Comparison of ENCODE assay signal across 8 cellular contexts in genomic region chr20:31547720-31548298, GRCh38. TPM values are rescaled to one million over a fixed set of nuclear protein-coding genes. Genes with fewer than 3 reads are reported as not detected.
A peak's percentile ranks its signal among the peaks of the same experiment; 100 is the strongest.
DNase-seq lines count a peak whose midpoint lies in the region; ATAC-seq, FAIRE-seq and TF ChIP-seq lines count a peak whose summit lies in the region.

No MANE protein-coding gene starts in this region.

- TF ChIP-seq POLR2A in body of pancreas (IDR thresholded peaks at IDR 0.05), result no peak

- peaks cover 11% of the 10 kb centered on the region for H3K4me1 ChIP-seq in body of pancreas

- ATAC-seq in body of pancreas, result no peak

- TF ChIP-seq CTCF in body of pancreas (IDR thresholded peaks at IDR 0.05) (no peak), type B pancreatic cell (conservative IDR thresholded peaks at IDR 0.05) (no peak)

- peaks cover 5 to 39% of the 10 kb centered on the region in 2 donors for H3K36me3 ChIP-seq in body of pancreas (replicated peaks in 1 of 2; ENCODE audit: insufficient read depth in 1 of 2, low read depth in 2 of 2)

- H3K36me3 Mint-ChIP-seq in activated naive CD4-positive, alpha-beta T cell treated with anti-CD3 and anti-CD28 coated beads, Interleukin-2, amount 10 ng/mL, durations not matched to agents 7 days and 5 days, result peaks cover 62% of the 10 kb centered on the region
- peaks cover 38% of the 10 kb centered on the region for H3K36me3 Mint-ChIP-seq in type B pancreatic cell

- H3K27ac ChIP-seq in body of pancreas, result peak overlapping the region; percentile 78 to 92 (median 85)

- CTCF ChIA-PET in activated naive CD4-positive, alpha-beta T cell treated with anti-CD3 and anti-CD28 coated beads, Interleukin-2, amount 10 ng/mL, durations not matched to agents 7 days and 5 days (lab: Charles Lee), result no interaction called here

- H3K4me1 Mint-ChIP-seq in activated naive CD4-positive, alpha-beta T cell treated with anti-CD3 and anti-CD28 coated beads, Interleukin-2, amount 10 ng/mL, durations not matched to agents 7 days and 5 days, result peaks cover 25% of the 10 kb centered on the region
- H3K4me1 Mint-ChIP-seq in type B pancreatic cell (ENCODE audit: unreplicated experiment), result peaks cover 15% of the 10 kb centered on the region

- FAIRE-seq in urothelium cell line (lab: Jason Lieb, UNC), result no peak

- WGBS in body of pancreas, 2 donors, result 47 to 61% methylated on average over 6 of the region's 6 CpGs

- DNase-seq in activated naive CD4-positive, alpha-beta T cell treated with anti-CD3 and anti-CD28 coated beads, Interleukin-2, amount 10 ng/mL, durations not matched to agents 7 days and 5 days, result no peak
- DNase-seq in activated naive CD4-positive, alpha-beta T cell treated with Interleukin-2 at 50 U/mL for 16 hours, result no peak
- DNase-seq in body of pancreas (no peak), lung microvascular endothelial cell (ENCODE audit: low read depth in 2 of 2) (peak; percentile 30 to 31), type B pancreatic cell (ENCODE audit: extremely low spot score, unreplicated experiment) (no peak), A172 (ENCODE audit: low spot score) (no peak), urothelium cell line (ENCODE audit: low spot score) (no peak), islet precursor cell (no peak)

- intact Hi-C loops in body of pancreas (cut with DNase I), result no loop called here

- peak overlapping the region; percentile 93 for H3K27ac Mint-ChIP-seq in activated naive CD4-positive, alpha-beta T cell treated with anti-CD3 and anti-CD28 coated beads, Interleukin-2, amount 10 ng/mL, durations not matched to agents 7 days and 5 days
- H3K27ac Mint-ChIP-seq in type B pancreatic cell, result peak overlapping the region; percentile 99

- no peaks in the 10 kb centered on the region for H3K9me3 ChIP-seq in body of pancreas

- H3K4me3 ChIP-seq in body of pancreas, result no peak overlapping the region

- no peaks in the 10 kb centered on the region for H3K9me3 Mint-ChIP-seq in activated naive CD4-positive, alpha-beta T cell treated with anti-CD3 and anti-CD28 coated beads, Interleukin-2, amount 10 ng/mL, durations not matched to agents 7 days and 5 days
- no peaks in the 10 kb centered on the region for H3K9me3 Mint-ChIP-seq in type B pancreatic cell

- H3K27me3 ChIP-seq in body of pancreas, result no peaks in the 10 kb centered on the region

- peak overlapping the region; percentile 82 for H3K4me3 Mint-ChIP-seq in activated naive CD4-positive, alpha-beta T cell treated with anti-CD3 and anti-CD28 coated beads, Interleukin-2, amount 10 ng/mL, durations not matched to agents 7 days and 5 days
- H3K4me3 Mint-ChIP-seq in type B pancreatic cell, result peak overlapping the region; percentile 96

- H3K27me3 Mint-ChIP-seq in activated naive CD4-positive, alpha-beta T cell treated with anti-CD3 and anti-CD28 coated beads, Interleukin-2, amount 10 ng/mL, durations not matched to agents 7 days and 5 days, result no peaks in the 10 kb centered on the region
- H3K27me3 Mint-ChIP-seq in type B pancreatic cell, result no peaks in the 10 kb centered on the region

RNA-seq across cellular contexts. Expression of gene HM13, which starts 33.6 kb away (rescaled TPM):
- total RNA-seq in body of pancreas, result 10 to 100 TPM; 73.2 to 79.4 TPM
- total RNA-seq in lung microvascular endothelial cell, result 31.6 and 37.9 TPM in 2 replicates
- 246 and 281 TPM in 2 replicates for total RNA-seq in type B pancreatic cell (ENCODE audit: low replicate concordance)
- 58.2 and 67.9 TPM in 2 replicates for total RNA-seq in A172 (2014; rRNA removed; shearing (Covaris generic))

RNA-seq across cellular contexts. Expression of gene ID1, which starts 57.3 kb away (rescaled TPM):
- total RNA-seq in body of pancreas (100 to 1,000 TPM; 169 to 245 TPM), lung microvascular endothelial cell (478 and 838 TPM in 2 replicates), type B pancreatic cell (ENCODE audit: low replicate concordance) (472 and 516 TPM in 2 replicates)
- total RNA-seq in A172 (2014; rRNA removed; shearing (Covaris generic)), result 395 and 602 TPM in 2 replicates

Comparison
In these comparisons a context has a peak if more than half of its experiments do, and no peak if none do; other contexts are left out.
1. DNase-seq: peak in lung microvascular endothelial cell (2 of 2); none in activated naive CD4-positive, alpha-beta T cell treated with anti-CD3 and anti-CD28 coated beads, Interleukin-2, amount 10 ng/mL, durations not matched to agents 7 days and 5 days (single experiment), activated naive CD4-positive, alpha-beta T cell treated with Interleukin-2 at 50 U/mL for 16 hours (single experiment), body of pancreas (0 of 4), type B pancreatic cell (single experiment), A172 (single experiment), urothelium cell line (single experiment) and islet precursor cell (single experiment).